ENCODE assay signal across 18 cellular contexts in genomic region chr1:188343914-188344313, GRCh38.
"Had no signal": no experiment of that assay in that cellular context is flagged by ENCODE, and none has a peak within 500 bp of the region (broad histone marks: within the 10 kb centered on the region; RNA-seq: fewer than 3 reads in every experiment).

No MANE protein-coding gene starts in this region.

- DNase-seq: activated CD4-positive, alpha-beta T cell treated with anti-CD3 and anti-CD28 coated beads for 1 hour; activated CD4-positive, alpha-beta T cell treated with anti-CD3 and anti-CD28 coated beads, Interleukin-2, amount 50 U/mL, for 4 hours; activated effector memory CD4-positive, alpha-beta T cell treated with anti-CD3 and anti-CD28 coated beads, Interleukin-2, amount 50 U/mL, for 16 hours; activated naive CD4-positive, alpha-beta T cell treated with anti-CD3 and anti-CD28 coated beads, Interleukin-2, amount 50 U/mL, for 16 hours; activated T-cell treated with anti-CD3 and anti-CD28 coated beads, Interleukin-2, amount 50 U/mL, for 72 hours; colonic mucosa; erythroblast; head of caudate nucleus; left lung; midbrain; occipital lobe; posterior cingulate gyrus; stimulated activated CD4-positive, alpha-beta T cell treated with anti-CD3 and anti-CD28 coated beads, Interleukin-12 subunit alpha, Interleukin-12 subunit beta, amount 100 ng/mL, for 4 hours; stimulated activated CD4-positive, alpha-beta T cell treated with anti-CD3 and anti-CD28 coated beads, Interleukin-1b, Interleukin-23, amount 100 ng/mL, for 48 hours; stimulated activated naive CD4-positive, alpha-beta T cell treated with Interleukin-2 at 50 U/mL for 16 hours; thyroid gland had no signal

- H3K4me3 ChIP-seq: ascending aorta, colonic mucosa, left lung, thyroid gland had no signal

- H3K9me3 ChIP-seq: ascending aorta, colonic mucosa, left lung, thyroid gland had no signal

- ATAC-seq: activated T-cell treated with anti-CD3 and anti-CD28 coated beads, Interleukin-2, amount 50 U/mL, for 72 hours; left lung had no signal

- H3K36me3 ChIP-seq: ascending aorta, colonic mucosa, left lung, thyroid gland had no signal

- H3K27ac ChIP-seq: ascending aorta, colonic mucosa, left lung, thyroid gland, VCaP had no signal

- H3K4me1 ChIP-seq: ascending aorta, colonic mucosa, left lung, thyroid gland had no signal

- H3K27me3 ChIP-seq: ascending aorta, colonic mucosa, left lung, thyroid gland had no signal
